ENCODE assay signal across 8 cellular contexts in the genomic region with DNA sequence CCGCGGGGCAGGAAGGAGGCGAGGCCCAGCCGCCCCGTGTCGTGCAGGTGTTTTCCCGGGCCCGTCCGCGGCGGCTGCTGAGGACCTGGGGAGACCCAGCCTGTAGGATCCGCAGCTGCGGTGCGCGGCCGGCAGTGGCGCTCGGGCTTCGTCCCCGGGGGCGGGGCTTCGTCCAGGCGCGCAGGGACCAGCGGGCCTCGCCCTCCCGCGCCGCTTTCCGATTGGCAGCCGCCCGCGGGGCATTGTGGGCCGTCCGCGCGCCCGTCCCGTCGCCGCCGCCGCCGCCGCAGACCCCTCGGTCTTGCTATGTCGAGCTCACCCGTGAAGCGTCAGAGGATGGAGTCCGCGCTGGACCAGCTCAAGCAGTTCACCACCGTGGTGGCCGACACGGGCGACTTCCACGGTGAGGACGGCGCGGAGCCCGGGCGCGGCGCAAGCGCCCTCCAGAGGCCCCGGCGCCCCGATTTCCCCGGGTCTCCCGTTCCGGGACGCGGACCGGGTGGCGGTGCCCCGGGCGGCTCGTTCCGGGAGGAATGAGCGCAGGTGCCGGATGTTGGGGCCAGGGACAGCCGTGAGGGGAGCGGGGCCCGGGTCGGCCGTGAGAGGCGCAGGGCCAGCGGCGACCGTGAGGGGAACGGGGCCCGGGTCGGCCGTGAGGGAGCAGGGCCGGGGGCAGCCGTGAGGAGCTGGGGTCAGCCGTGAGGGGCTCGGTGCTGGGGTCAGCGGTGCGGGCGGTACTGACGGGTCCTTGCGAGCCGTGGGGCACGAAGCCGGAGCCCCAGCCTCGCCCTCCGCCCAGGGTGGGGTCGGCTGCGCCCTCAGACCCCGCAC. TPM values are rescaled to one million over a fixed set of nuclear protein-coding genes. Genes with fewer than 3 reads are reported as not detected.
DNase-seq lines count a peak whose midpoint lies in the region; TF ChIP-seq lines count a peak whose summit lies in the region.

A gene (plus strand): TSS at position 289 of the 831 bp plus-strand sequence. CDS start 18 bp downstream, at position 307.

- H3K27me3 ChIP-seq in parathyroid adenoma (ENCODE audit: control insufficient read depth, insufficient read depth, low read length) (no peaks in the 10 kb centered on the region), tibial artery (no peaks in the 10 kb centered on the region)

- H3K4me1 ChIP-seq in parathyroid adenoma (no peaks in the 10 kb centered on the region), tibial artery (peaks cover 0 to 28% (median 21%) of the 10 kb centered on the region in 4 donors)

- H3K27me3 Mint-ChIP-seq in activated naive CD8-positive, alpha-beta T cell treated with anti-CD3 and anti-CD28 coated beads for 36 hours = no peaks in the 10 kb centered on the region

- H3K9me3 ChIP-seq in parathyroid adenoma (ENCODE audit: control insufficient read depth, low read length) = no peaks in the 10 kb centered on the region
- no peaks in the 10 kb centered on the region for H3K9me3 ChIP-seq in tibial artery

- DNase-seq in GM10248 (ENCODE audit: extremely low spot score) (peak; percentile 97), HEK293T (ENCODE audit: extremely low spot score) (peak; percentile 95), MV-4-11 (lab: John Stamatoyannopoulos, UW) (peak; percentile 75), SKM-1 (lab: John Stamatoyannopoulos, UW; ENCODE audit: unreplicated experiment) (peak; percentile 86), head of caudate nucleus (peak; percentile 84 to 97 (median 94)), tibial artery (peak; percentile 86 to 95)
- peak; percentile 94 for DNase-seq in activated naive CD8-positive, alpha-beta T cell treated with anti-CD3 and anti-CD28 coated beads for 36 hours

- H2AFZ ChIP-seq in parathyroid adenoma = peak within 1 kb of the TSS; percentile 86

- H3K4me1 Mint-ChIP-seq in activated naive CD8-positive, alpha-beta T cell treated with anti-CD3 and anti-CD28 coated beads for 36 hours = peaks cover 15% of the 10 kb centered on the region

- H3K27ac ChIP-seq in parathyroid adenoma (no peak within 1 kb of the TSS), tibial artery (peak within 1 kb of the TSS; percentile 87 to 92)

- no peak within 1 kb of the TSS for H3K9ac ChIP-seq in parathyroid adenoma

- peak within 1 kb of the TSS; percentile 86 for H3K4me3 Mint-ChIP-seq in activated naive CD8-positive, alpha-beta T cell treated with anti-CD3 and anti-CD28 coated beads for 36 hours

- H3K4me2 ChIP-seq in parathyroid adenoma (ENCODE audit: low read length) = peak within 1 kb of the TSS; percentile 78

- H3K36me3 ChIP-seq in parathyroid adenoma (ENCODE audit: control insufficient read depth, insufficient read depth, low read length) = no peaks in the 10 kb centered on the region
- peaks cover 0 to under 1% (median 0%) of the 10 kb centered on the region in 3 donors for H3K36me3 ChIP-seq in tibial artery

- peaks cover 1% of the 10 kb centered on the region for H3K36me3 Mint-ChIP-seq in activated naive CD8-positive, alpha-beta T cell treated with anti-CD3 and anti-CD28 coated beads for 36 hours

- no peaks in the 10 kb centered on the region for H3K9me3 Mint-ChIP-seq in activated naive CD8-positive, alpha-beta T cell treated with anti-CD3 and anti-CD28 coated beads for 36 hours

- H3K4me3 ChIP-seq in parathyroid adenoma (ENCODE audit: low read depth, low read length) (peak within 1 kb of the TSS; percentile 65), tibial artery (peak within 1 kb of the TSS; percentile 92 to 94)

- peak; percentile 28 for TF ChIP-seq CTCF in GM10248 (IDR thresholded peaks at IDR 0.05; ENCODE audit: control extremely low read depth, extremely low read depth, low read depth, missing control alignments)
- TF ChIP-seq CTCF in parathyroid adenoma (IDR thresholded peaks at IDR 0.05) = peak; percentile 4
- peak; percentile 20 to 39 for TF ChIP-seq CTCF in tibial artery (IDR thresholded peaks at IDR 0.05)

- peaks cover 2% of the 10 kb centered on the region for H3K79me2 ChIP-seq in parathyroid adenoma

- H3K27ac Mint-ChIP-seq in activated naive CD8-positive, alpha-beta T cell treated with anti-CD3 and anti-CD28 coated beads for 36 hours = peak within 1 kb of the TSS; percentile 79

- CTCF ChIA-PET in GM10248 (lab: Yijun Ruan, JAX) = interaction anchor here (0.8 to 12.5 kb wide), 7 partner anchors 9 to 193 kb away, joined by 3 to 112 read pairs (median 7); no protein-coding TSS in a partner anchor
- CTCF ChIA-PET in HEK293T (lab: Yijun Ruan, JAX) = interaction anchor here (0.6 to 1.6 kb wide), 3 partner anchors 20 to 51 kb away, joined by 3 to 6 read pairs (median 3); a partner anchor contains a TSS

- POLR2A ChIA-PET in GM10248 (lab: Yijun Ruan, JAX) = no interaction called here
- POLR2A ChIA-PET in HEK293T (lab: Yijun Ruan, JAX) = interaction anchor here (0.5 to 2.6 kb wide), 17 partner anchors 8 to 520 kb away, joined by 3 to 13 read pairs (median 3); no protein-coding TSS in a partner anchor

- intact Hi-C loops in head of caudate nucleus (cut with DNase I) = no loop called here
- intact Hi-C loops in tibial artery (cut with DNase I; ENCODE audit: low total_unique reads) = no loop called here

TF ChIP-seq in HEK293T, 16 proteins besides CTCF, POLR2A, EP300 and RAD21:
- TF ChIP-seq ELF4 (IDR thresholded peaks at IDR 0.05) (no peak), L3MBTL2 (conservative IDR thresholded peaks at IDR 0.05) (no peak), CTBP1 (IDR thresholded peaks at IDR 0.05; ENCODE audit: borderline replicate concordance) (no peak), HDGF (IDR thresholded peaks at IDR 0.05; ENCODE audit: borderline replicate concordance) (no peak), NFRKB (IDR thresholded peaks at IDR 0.05) (no peak), FOXA1 (IDR thresholded peaks at IDR 0.05) (no peak), FOXM1 (IDR thresholded peaks at IDR 0.05; ENCODE audit: borderline replicate concordance) (no peak), LEF1 (IDR thresholded peaks at IDR 0.05; ENCODE audit: borderline replicate concordance) (no peak), ZNF384 (IDR thresholded peaks at IDR 0.05) (no peak), SUZ12 (IDR thresholded peaks at IDR 0.05) (no peak), BHLHE40 (IDR thresholded peaks at IDR 0.05; ENCODE audit: borderline replicate concordance) (no peak)
TF ChIP-seq in HEK293T: peak in this region for 0.

RNA-seq across cellular contexts. Expression of the gene that starts here (rescaled TPM):
- total RNA-seq in activated naive CD8-positive, alpha-beta T cell treated with anti-CD3 and anti-CD28 coated beads for 36 hours = 100 to 1,000 TPM; 231 to 243 TPM
